In the genomic region with DNA sequence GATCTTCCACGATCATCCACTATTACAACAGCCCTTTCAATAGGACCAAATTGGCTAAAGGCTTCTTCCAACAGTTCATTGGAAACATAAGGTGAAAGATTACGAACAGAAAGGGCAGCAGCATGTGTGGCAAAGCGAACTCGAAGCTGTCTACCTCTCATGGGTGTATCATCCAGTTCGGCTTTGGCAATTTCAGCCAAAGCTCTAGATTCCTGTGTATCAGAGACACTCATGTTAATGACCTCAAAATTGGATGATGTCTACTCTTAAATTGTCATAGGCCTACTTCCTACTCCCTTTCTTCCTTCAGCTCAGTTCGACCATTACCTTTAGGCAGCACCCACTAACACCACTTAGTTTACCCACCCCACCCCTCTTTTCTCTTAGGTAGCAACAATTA, we compare ENCODE assay signal across 8 cellular contexts. TPM values are rescaled to one million over a fixed set of nuclear protein-coding genes. Genes with fewer than 3 reads are reported as not detected.
A peak's percentile ranks its signal among the peaks of the same experiment; 100 is the strongest.
DNase-seq lines count a peak whose midpoint lies in the region; ATAC-seq and TF ChIP-seq lines count a peak whose summit lies in the region.

No MANE protein-coding gene starts in this region.

- H3K4me1 ChIP-seq in stomach smooth muscle (ENCODE audit: control insufficient read depth, insufficient read depth, low read length): peaks cover 35% of the 10 kb centered on the region
- H3K4me1 ChIP-seq in mucosa of descending colon (ENCODE audit: low read depth): peaks cover 19% of the 10 kb centered on the region

- no peaks in the 10 kb centered on the region for H3K9me3 Mint-ChIP-seq in T-helper 1 cell treated with Interleukin-12 subunit alpha and Interleukin-12 subunit beta and Interleukin-4 antibody, amounts not matched to agents 30 μg/mL and 1 μg/mL, for 36 hours
- H3K9me3 Mint-ChIP-seq in activated T-helper 17 cell treated with anti-CD3 and anti-CD28 coated beads, Interleukin-2, amount 50 U/mL, for 72 hours: no peaks in the 10 kb centered on the region

- no peak for ATAC-seq in activated T-helper 17 cell treated with anti-CD3 and anti-CD28 coated beads, Interleukin-2, amount 50 U/mL, for 72 hours (replicated peaks)
- ATAC-seq in GM18907 (IDR thresholded peaks at IDR 0.05; ENCODE audit: unreplicated experiment) (no peak), mucosa of descending colon (no peak)

- H3K27ac Mint-ChIP-seq in T-helper 1 cell treated with Interleukin-12 subunit alpha and Interleukin-12 subunit beta and Interleukin-4 antibody, amounts not matched to agents 30 μg/mL and 1 μg/mL, for 36 hours: peak overlapping the region; percentile 92
- peak overlapping the region; percentile 89 for H3K27ac Mint-ChIP-seq in activated T-helper 17 cell treated with anti-CD3 and anti-CD28 coated beads, Interleukin-2, amount 50 U/mL, for 72 hours

- peak overlapping the region; percentile 69 to 99 for H3K9ac ChIP-seq in stomach smooth muscle (ENCODE audit: low read length in 2 of 2)

- H3K4me3 Mint-ChIP-seq in T-helper 1 cell treated with Interleukin-12 subunit alpha and Interleukin-12 subunit beta and Interleukin-4 antibody, amounts not matched to agents 30 μg/mL and 1 μg/mL, for 36 hours: peak overlapping the region; percentile 97
- peak overlapping the region; percentile 91 for H3K4me3 Mint-ChIP-seq in activated T-helper 17 cell treated with anti-CD3 and anti-CD28 coated beads, Interleukin-2, amount 50 U/mL, for 72 hours

- peaks cover 46 to 56% of the 10 kb centered on the region in 2 donors for H3K36me3 ChIP-seq in stomach smooth muscle (ENCODE audit: control insufficient read depth in 2 of 2, insufficient read depth in 2 of 2, low read length in 2 of 2)
- no peaks in the 10 kb centered on the region for H3K36me3 ChIP-seq in mucosa of descending colon (ENCODE audit: low read depth)

- peaks cover 52% of the 10 kb centered on the region for H3K4me1 Mint-ChIP-seq in T-helper 1 cell treated with Interleukin-12 subunit alpha and Interleukin-12 subunit beta and Interleukin-4 antibody, amounts not matched to agents 30 μg/mL and 1 μg/mL, for 36 hours (ENCODE audit: low read depth)
- peaks cover 56% of the 10 kb centered on the region for H3K4me1 Mint-ChIP-seq in activated T-helper 17 cell treated with anti-CD3 and anti-CD28 coated beads, Interleukin-2, amount 50 U/mL, for 72 hours

- TF ChIP-seq CTCF in mucosa of descending colon (IDR thresholded peaks at IDR 0.05): no peak

- H3K9me3 ChIP-seq in iPS-18c (ENCODE audit: control insufficient read depth, insufficient read depth, low read length): no peaks in the 10 kb centered on the region
- H3K9me3 ChIP-seq in stomach smooth muscle (ENCODE audit: control insufficient read depth in 2 of 2, low read length in 2 of 2): no peaks in the 10 kb centered on the region
- no peaks in the 10 kb centered on the region for H3K9me3 ChIP-seq in mucosa of descending colon

- H3K27me3 ChIP-seq in stomach smooth muscle (ENCODE audit: control insufficient read depth in 1 of 2, insufficient read depth in 2 of 2, low read length in 2 of 2): no peaks in the 10 kb centered on the region

- H3K36me3 Mint-ChIP-seq in T-helper 1 cell treated with Interleukin-12 subunit alpha and Interleukin-12 subunit beta and Interleukin-4 antibody, amounts not matched to agents 30 μg/mL and 1 μg/mL, for 36 hours (ENCODE audit: low read depth): peaks cover 55% of the 10 kb centered on the region
- H3K36me3 Mint-ChIP-seq in activated T-helper 17 cell treated with anti-CD3 and anti-CD28 coated beads, Interleukin-2, amount 50 U/mL, for 72 hours (ENCODE audit: low read depth): peaks cover 69% of the 10 kb centered on the region

- no peaks in the 10 kb centered on the region for H3K27me3 Mint-ChIP-seq in T-helper 1 cell treated with Interleukin-12 subunit alpha and Interleukin-12 subunit beta and Interleukin-4 antibody, amounts not matched to agents 30 μg/mL and 1 μg/mL, for 36 hours (ENCODE audit: low read depth)
- no peaks in the 10 kb centered on the region for H3K27me3 Mint-ChIP-seq in activated T-helper 17 cell treated with anti-CD3 and anti-CD28 coated beads, Interleukin-2, amount 50 U/mL, for 72 hours

- no peak for DNase-seq in T-helper 1 cell
- DNase-seq in foreskin melanocyte: no peak
- DNase-seq in mucosa of descending colon: no peak

- H3K27ac ChIP-seq in stomach smooth muscle (ENCODE audit: low read length): no peak overlapping the region

- H3K4me3 ChIP-seq in iPS-18c (ENCODE audit: insufficient read depth, low read depth, low read length): peak overlapping the region; percentile 99
- H3K4me3 ChIP-seq in stomach smooth muscle (ENCODE audit: low read length in 2 of 2): peak overlapping the region; percentile 89 to 95
- no peak overlapping the region for H3K4me3 ChIP-seq in mucosa of descending colon

- intact Hi-C loops in mucosa of descending colon (cut with DNase I, micrococcal nuclease): no loop called here

RNA-seq across cellular contexts. Expression of a gene that starts 2.2 kb away (rescaled TPM):
- 100 to 1,000 TPM; 228 to 318 TPM for total RNA-seq in activated T-helper 17 cell treated with anti-CD3 and anti-CD28 coated beads, Interleukin-2, amount 50 U/mL, for 72 hours
- 100 to 1,000 TPM; 164 to 196 (median 174) TPM for total RNA-seq in mucosa of descending colon
